18 cellular contexts compared by ENCODE assay signal in the genomic region with DNA sequence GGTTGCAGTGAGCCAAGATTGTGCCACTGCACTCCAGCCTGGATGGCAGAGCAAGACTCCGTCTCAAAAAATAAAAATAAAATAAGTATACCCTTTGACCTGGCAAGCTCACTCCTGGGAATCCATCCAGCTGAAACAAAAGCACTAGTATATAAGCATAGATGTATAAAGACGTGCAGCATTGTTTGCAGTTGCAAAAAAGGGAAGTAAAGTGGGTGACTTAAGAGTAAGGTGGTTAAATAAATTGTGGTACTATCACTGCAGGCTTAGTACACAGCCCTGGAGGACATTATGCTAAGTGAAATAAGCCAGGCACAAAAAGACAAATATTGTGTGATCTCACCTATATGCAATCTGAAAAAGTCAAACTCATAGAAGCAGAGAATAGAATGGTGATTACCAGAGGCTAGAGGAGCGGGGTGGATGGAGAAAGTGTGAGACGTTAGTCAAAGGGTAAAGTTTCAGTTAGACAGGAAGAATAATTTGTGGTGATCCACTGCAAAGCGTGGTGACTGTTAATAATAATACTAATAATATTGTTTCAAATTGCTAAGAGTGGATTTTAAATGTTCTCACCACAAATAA.
"Had no signal": no experiment of that assay in that cellular context is flagged by ENCODE, and none has a peak within 500 bp of the region (broad histone marks: within the 10 kb centered on the region; RNA-seq: fewer than 3 reads in every experiment).

No MANE protein-coding gene starts in this region.

- DNase-seq: activated CD4-positive, alpha-beta T cell treated with anti-CD3 and anti-CD28 coated beads, Interleukin-2, amount 50 U/mL, for 48 hours; activated gamma-delta T cell treated with Interleukin-2 at 50 U/mL for 16 hours; cerebellar nuclear complex; cortex of kidney; effector CD4-positive, alpha-beta T cell; gastrocnemius medialis; head of caudate nucleus; left lung; midbrain; stimulated activated CD4-positive, alpha-beta T cell treated with anti-CD3 and anti-CD28 coated beads, Interleukin-12 subunit alpha, Interleukin-12 subunit beta, amount 100 ng/mL, for 4 hours; stimulated activated CD4-positive, alpha-beta T cell treated with anti-CD3 and anti-CD28 coated beads, Interleukin-2, amount 100 ng/mL, for 24 hours; stimulated activated naive CD4-positive, alpha-beta T cell treated with Interleukin-2 at 50 U/mL for 16 hours; T-helper 9 cell; thyroid gland had no signal

- H3K9me3 ChIP-seq: gastrocnemius medialis, left lung, right atrium auricular region, thyroid gland had no signal

- FAIRE-seq: bronchial epithelial cell, keratinocyte had no signal

- H3K4me1 ChIP-seq: gastrocnemius medialis, left lung, right atrium auricular region, thyroid gland had no signal

- H3K27ac ChIP-seq: gastrocnemius medialis, left lung, right atrium auricular region, thyroid gland had no signal

- H3K4me3 ChIP-seq: gastrocnemius medialis, left lung, right atrium auricular region, thyroid gland had no signal

- ATAC-seq: esophagus mucosa, gastrocnemius medialis, left lung had no signal
